8 cellular contexts compared by ENCODE assay signal in genomic region chr20:23357767-23358562, GRCh38. TPM values are rescaled to one million over a fixed set of nuclear protein-coding genes. Genes with fewer than 3 reads are reported as not detected.
DNase-seq lines count a peak whose midpoint lies in the region; ATAC-seq and TF ChIP-seq lines count a peak whose summit lies in the region.

No MANE protein-coding gene starts in this region.

- 0% methylated on average over 71 of the region's 71 CpGs for WGBS in heart right ventricle, 2 donors

- H3K9me3 Mint-ChIP-seq in type B pancreatic cell: no peaks in the 10 kb centered on the region

- peak overlapping the region; percentile 48 to 97 (median 64) for H3K4me3 ChIP-seq in heart right ventricle

- peak overlapping the region; percentile 98 for H3K27ac Mint-ChIP-seq in type B pancreatic cell

- H3K36me3 ChIP-seq in heart right ventricle: peaks cover 0 to 27% (median 0%) of the 10 kb centered on the region in 9 donors

- H3K9me3 ChIP-seq in heart right ventricle: no peaks in the 10 kb centered on the region

- intact Hi-C loops in heart right ventricle (cut with DNase I): loop anchor here in 4 of 10 donors (10.0 kb wide), 3 partner anchors 193 to 1697 kb away; partner anchors contain the start of genes CST3 (in 2 of the 4) and ACSS1 (in 1 of the 4)

- H3K36me3 Mint-ChIP-seq in type B pancreatic cell: peaks cover 4% of the 10 kb centered on the region

- H3K4me1 Mint-ChIP-seq in type B pancreatic cell (ENCODE audit: unreplicated experiment): peaks cover 10% of the 10 kb centered on the region

- H3K4me3 Mint-ChIP-seq in type B pancreatic cell: peak overlapping the region; percentile 94

- H3K4me1 ChIP-seq in heart right ventricle: peaks cover 5 to 49% (median 34%) of the 10 kb centered on the region in 9 donors

- TF ChIP-seq POLR2A in GM15510 (IDR thresholded peaks at IDR 0.05; ENCODE audit: borderline replicate concordance, extremely low read depth, insufficient read length): peak; percentile 72

- TF ChIP-seq CTCF in heart right ventricle (IDR thresholded peaks at IDR 0.05) (peak in 2 of 9 donors; percentile 14 to 25), type B pancreatic cell (conservative IDR thresholded peaks at IDR 0.05) (peak; percentile 26)

- peak overlapping the region; percentile 83 to 100 (median 98) for H3K27ac ChIP-seq in heart right ventricle

- ATAC-seq in HG02884 (IDR thresholded peaks at IDR 0.05; ENCODE audit: unreplicated experiment) (peak; percentile 58), heart right ventricle (peak; percentile 72 to 90 (median 88))

- no peaks in the 10 kb centered on the region for H3K27me3 ChIP-seq in heart right ventricle

- DNase-seq in NCI-H146 treated with DMSO at 0.1 percent for 48 hours (lab: John Stamatoyannopoulos, UW; ENCODE audit: unreplicated experiment) (peak; percentile 98), T-helper 1 cell (peak; percentile 99 to 100 (median 100)), amniotic stem cell (lab: John Stamatoyannopoulos, UW) (peak; percentile 99), heart right ventricle (peak; percentile 100), pons (ENCODE audit: low spot score) (peak; percentile 97), type B pancreatic cell (ENCODE audit: extremely low spot score, unreplicated experiment) (peak; percentile 100)

- H3K27me3 Mint-ChIP-seq in type B pancreatic cell: no peaks in the 10 kb centered on the region

RNA-seq across cellular contexts. Expression of gene GZF1, which starts 4.0 kb away (rescaled TPM):
- total RNA-seq in heart right ventricle (10 to 100 TPM; 20.6 to 42.7 (median 28.8) TPM), type B pancreatic cell (ENCODE audit: low replicate concordance) (13.4 and 14.4 TPM in 2 replicates)
- 10 to 100 TPM in 1 of 2 donors, 1 to 10 TPM in 1; 8.6 to 10.0 TPM for polyA plus RNA-seq in heart right ventricle

RNA-seq across cellular contexts. Expression of gene NXT1, which starts 7.4 kb away (rescaled TPM):
- total RNA-seq in heart right ventricle (10 to 100 TPM in 2 of 10 donors, 1 to 10 TPM in 8; 4.5 to 12.9 (median 6.5) TPM), type B pancreatic cell (ENCODE audit: low replicate concordance) (22.3 and 25.7 TPM in 2 replicates)
- 10 to 100 TPM in 1 of 2 donors, 1 to 10 TPM in 1; 6.6 to 21.3 TPM for polyA plus RNA-seq in heart right ventricle

Comparison
In these comparisons a context has a peak if more than half of its experiments do, and no peak if none do; other contexts are left out.
1. Peak in every context shown above with its lines: DNase-seq, ATAC-seq, H3K4me3 ChIP-seq and H3K27ac ChIP-seq.